Comparison of ENCODE assay signal across 9 cellular contexts in the genomic region with DNA sequence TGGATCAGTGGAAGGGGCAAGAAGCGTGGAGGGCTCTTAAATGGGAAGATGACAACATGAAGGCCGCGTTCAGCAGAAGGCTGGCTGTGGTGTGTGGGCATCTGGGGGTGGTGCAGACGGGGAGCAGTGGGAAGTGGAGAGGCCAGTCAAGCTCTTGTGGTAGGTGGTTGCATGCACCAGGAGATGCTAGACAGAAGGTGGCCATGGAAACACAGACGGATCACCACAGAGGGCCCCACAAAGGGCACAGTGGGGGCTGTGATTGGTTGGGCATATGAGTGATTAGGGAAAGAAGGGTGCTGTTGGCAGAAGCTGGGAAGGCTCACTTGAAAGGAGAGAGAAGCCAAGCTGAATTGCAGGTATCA. TPM values are rescaled to one million over a fixed set of nuclear protein-coding genes. Genes with fewer than 3 reads are reported as not detected.
DNase-seq lines count a peak whose midpoint lies in the region; ATAC-seq and TF ChIP-seq lines count a peak whose summit lies in the region.
"Had no signal": no experiment of that assay in that cellular context is flagged by ENCODE, and none has a peak within 500 bp of the region (broad histone marks: within the 10 kb centered on the region; RNA-seq: fewer than 3 reads in every experiment).

No MANE protein-coding gene starts in this region.

- H3K27me3 Mint-ChIP-seq in Calu3 (ENCODE audit: unreplicated experiment) (no peaks in the 10 kb centered on the region), immature natural killer cell (ENCODE audit: low read depth in 3 of 3) (peaks cover 0 to 3% (median 0%) of the 10 kb centered on the region in 3 donors)

- peaks cover 11 to 46% (median 15%) of the 10 kb centered on the region in 3 donors for H3K4me1 ChIP-seq in esophagus squamous epithelium

- intact Hi-C loops in Calu3 (cut with micrococcal nuclease; ENCODE audit: unreplicated experiment), result no loop called here
- intact Hi-C loops in esophagus squamous epithelium (cut with DNase I), result no loop called here
- intact Hi-C loops in head of caudate nucleus (cut with DNase I), result no loop called here

- peak overlapping the region in 1 of 4 donors; percentile 19 for H3K27ac ChIP-seq in esophagus squamous epithelium

- no TSS peak for BruUV-seq in Calu3 (replicated peaks; lab: Mats Ljungman, UMichigan)

- H3K27ac Mint-ChIP-seq in Calu3 (ENCODE audit: unreplicated experiment) (peak overlapping the region; percentile 33), immature natural killer cell (peak overlapping the region; percentile 39 to 83 (median 56))

- no peaks in the 10 kb centered on the region for H3K9me3 Mint-ChIP-seq in Calu3 (ENCODE audit: low read depth, unreplicated experiment)
- no peaks in the 10 kb centered on the region for H3K9me3 Mint-ChIP-seq in immature natural killer cell

- H3K27me3 ChIP-seq in esophagus squamous epithelium, result no peaks in the 10 kb centered on the region

- ATAC-seq in GM21619 (IDR thresholded peaks at IDR 0.05; ENCODE audit: unreplicated experiment), result peak; percentile 57

- 31 to 40% methylated on average over 5 of the region's 5 CpGs for WGBS in esophagus squamous epithelium, 2 donors

- no peaks in the 10 kb centered on the region for H3K9me3 ChIP-seq in esophagus squamous epithelium

- TF ChIP-seq POLR2A in esophagus squamous epithelium (IDR thresholded peaks at IDR 0.05), result no peak

- CTCF ChIA-PET in Calu3 (lab: Charles Lee), result interaction anchor here (0.6 kb wide), 1 partner anchor 14 kb away, joined by 3 read pairs; no protein-coding TSS in a partner anchor

- H3K4me3 Mint-ChIP-seq in Calu3 (ENCODE audit: low read depth, unreplicated experiment), result no peak overlapping the region
- H3K4me3 Mint-ChIP-seq in immature natural killer cell, result peak overlapping the region in 4 of 5 donors; percentile 8 to 46 (median 37)

- DNase-seq in Calu3, result no peak
- DNase-seq in M059J (ENCODE audit: low read depth), result peak; percentile 18
- peak; percentile 32 to 41 (median 36) for DNase-seq in immature natural killer cell
- DNase-seq in esophagus squamous epithelium (lab: John Stamatoyannopoulos, UW), result no peak
- no peak for DNase-seq in head of caudate nucleus
- DNase-seq in hippocampal formation (lab: John Stamatoyannopoulos, UW), result no peak
- DNase-seq in activated CD8-positive, alpha-beta memory T cell treated with anti-CD3 and anti-CD28 coated beads, Interleukin-2, amount 50 U/mL, for 48 hours, result no peak
- DNase-seq: NCI-H1417 had no signal

- no peak for TF ChIP-seq CTCF in Calu3 (IDR thresholded peaks at IDR 0.05; ENCODE audit: unreplicated experiment)
- no peak for TF ChIP-seq CTCF in esophagus squamous epithelium (IDR thresholded peaks at IDR 0.05)

- H3K36me3 Mint-ChIP-seq in Calu3 (ENCODE audit: insufficient read depth, unreplicated experiment), result peaks cover 30% of the 10 kb centered on the region
- H3K36me3 Mint-ChIP-seq in immature natural killer cell, result peaks cover 9 to 14% (median 11%) of the 10 kb centered on the region in 3 donors

- H3K4me1 Mint-ChIP-seq in Calu3 (ENCODE audit: low read depth, unreplicated experiment), result peaks cover 65% of the 10 kb centered on the region
- peaks cover 65 to 81% of the 10 kb centered on the region in 2 donors for H3K4me1 Mint-ChIP-seq in immature natural killer cell

- H3K4me3 ChIP-seq in esophagus squamous epithelium, result no peak overlapping the region

- H3K36me3 ChIP-seq in esophagus squamous epithelium, result peaks cover 0 to 41% (median 0%) of the 10 kb centered on the region in 3 donors

RNA-seq across cellular contexts. Expression of a gene that starts 14.7 kb away (rescaled TPM):
- total RNA-seq in Calu3 (2022) (32.9 and 42.7 TPM in 2 replicates), esophagus squamous epithelium (10 to 100 TPM; 13.8 to 27.5 (median 17.4) TPM)
- total RNA-seq in M059J (2014; rRNA removed; shearing (Covaris generic)), result 11.1 and 19.1 TPM in 2 replicates
- 10 to 100 TPM; 17.2 to 30.5 (median 20.3) TPM for polyA plus RNA-seq in immature natural killer cell

Comparison
In these comparisons a context has a peak if more than half of its experiments do, and no peak if none do; other contexts are left out.
1. DNase-seq: peak in M059J (single experiment) and immature natural killer cell (3 of 3); none in Calu3 (single experiment), esophagus squamous epithelium (single experiment), head of caudate nucleus (0 of 42), hippocampal formation (0 of 2) and activated CD8-positive, alpha-beta memory T cell treated with anti-CD3 and anti-CD28 coated beads, Interleukin-2, amount 50 U/mL, for 48 hours (single experiment).